In genomic region chr9:122124528-122124927, GRCh38 we compare ENCODE assay signal across 21 cellular contexts. TPM values are rescaled to one million over a fixed set of nuclear protein-coding genes. Genes with fewer than 3 reads are reported as not detected.
"Had no signal": no experiment of that assay in that cellular context is flagged by ENCODE, and none has a peak within 500 bp of the region (broad histone marks: within the 10 kb centered on the region; RNA-seq: fewer than 3 reads in every experiment).

No MANE protein-coding gene starts in this region.

- H3K9me3 Mint-ChIP-seq: immature natural killer cell; memory B cell; naive thymus-derived CD8-positive, alpha-beta T cell; nephron; neural crest cell; stimulated activated memory B cell treated with anti-CD40 and anti-IgM and Interleukin-4, amounts not matched to agents 10 μg/mL and 1 μg/mL and 100 μg/mL, for 72 hours; stimulated activated naive CD8-positive, alpha-beta T cell treated with anti-CD3 and anti-CD28 coated beads, Interleukin-15, amount 100 ng/mL, for 72 hours had no signal

- H3K4me3 Mint-ChIP-seq: stimulated activated memory B cell treated with anti-CD40 and anti-IgM and Interleukin-4, amounts not matched to agents 10 μg/mL and 1 μg/mL and 100 μg/mL, for 72 hours; stimulated activated naive CD8-positive, alpha-beta T cell treated with anti-CD3 and anti-CD28 coated beads, Interleukin-15, amount 100 ng/mL, for 72 hours had no signal

- H3K27ac Mint-ChIP-seq: memory B cell; nephron; stimulated activated memory B cell treated with anti-CD40 and anti-IgM and Interleukin-4, amounts not matched to agents 10 μg/mL and 1 μg/mL and 100 μg/mL, for 72 hours; stimulated activated naive CD8-positive, alpha-beta T cell treated with anti-CD3 and anti-CD28 coated beads, Interleukin-15, amount 100 ng/mL, for 72 hours had no signal

- H3K27me3 ChIP-seq: pancreas had no signal

- H3K27ac ChIP-seq: heart left ventricle, left ventricle myocardium inferior, pancreas, psoas muscle, spleen, transverse colon, upper lobe of left lung, vagina had no signal

- H3K4me3 ChIP-seq: heart left ventricle, left ventricle myocardium inferior, pancreas, psoas muscle, spleen, transverse colon, upper lobe of left lung, vagina had no signal

- H3K36me3 ChIP-seq: heart left ventricle, left ventricle myocardium inferior, pancreas, spleen, transverse colon, upper lobe of left lung, vagina had no signal

- H3K9me3 ChIP-seq: heart left ventricle, left ventricle myocardium inferior, pancreas, psoas muscle, spleen, transverse colon, upper lobe of left lung, vagina had no signal

- H3K36me3 Mint-ChIP-seq: naive thymus-derived CD8-positive, alpha-beta T cell; stimulated activated memory B cell treated with anti-CD40 and anti-IgM and Interleukin-4, amounts not matched to agents 10 μg/mL and 1 μg/mL and 100 μg/mL, for 72 hours had no signal

RNA-seq across cellular contexts. Expression of gene MORN5, which starts 35.2 kb away (rescaled TPM):
- total RNA-seq: heart left ventricle; kidney epithelial cell; left ventricle myocardium inferior; lower leg skin; lung microvascular endothelial cell; naive thymus-derived CD8-positive, alpha-beta T cell; neural crest cell; omental fat pad; psoas muscle; sciatic nerve; vagina had no signal
- polyA plus RNA-seq: heart left ventricle; immature natural killer cell; naive thymus-derived CD8-positive, alpha-beta T cell; psoas muscle; small intestine; spleen had no signal
